ENCODE assay signal across 9 cellular contexts in the genomic region with DNA sequence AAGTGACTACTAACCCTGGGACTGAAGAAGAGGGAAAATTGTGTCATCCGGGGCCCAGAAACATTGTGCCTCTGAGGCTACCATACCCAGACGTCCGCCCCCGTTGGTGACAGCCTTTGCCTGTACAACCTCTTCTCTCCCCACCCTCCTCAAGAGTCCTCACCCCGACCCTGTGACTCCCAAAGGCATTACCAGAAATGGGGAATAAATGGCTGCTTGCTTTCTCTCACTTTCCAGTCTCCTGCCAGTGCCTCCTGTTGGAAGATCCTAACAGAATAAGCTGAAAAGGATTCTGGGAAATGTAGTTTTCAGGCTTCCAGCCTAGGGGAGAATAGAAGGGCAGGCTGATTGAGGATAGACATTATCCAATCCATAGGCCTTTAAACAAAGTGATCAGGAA. TPM values are rescaled to one million over a fixed set of nuclear protein-coding genes. Genes with fewer than 3 reads are reported as not detected.
A peak's percentile ranks its signal among the peaks of the same experiment; 100 is the strongest.
DNase-seq lines count a peak whose midpoint lies in the region; ATAC-seq and TF ChIP-seq lines count a peak whose summit lies in the region.
"Had no signal": no experiment of that assay in that cellular context is flagged by ENCODE, and none has a peak within 500 bp of the region (broad histone marks: within the 10 kb centered on the region; RNA-seq: fewer than 3 reads in every experiment).

No MANE protein-coding gene starts in this region.

- ATAC-seq in GM21528 (IDR thresholded peaks at IDR 0.05; ENCODE audit: low FRiP score, unreplicated experiment) (no peak), HG02623 (IDR thresholded peaks at IDR 0.05; ENCODE audit: unreplicated experiment) (no peak), HG03135 (IDR thresholded peaks at IDR 0.05; ENCODE audit: unreplicated experiment) (no peak)
- ATAC-seq: stimulated activated effector memory CD8-positive, alpha-beta T cell treated with anti-CD3 and anti-CD28 coated beads, Interleukin-12 subunit alpha, Interleukin-12 subunit beta, amount 100 ng/mL, for 72 hours had no signal

- H3K4me3 ChIP-seq in fibroblast of mammary gland (ENCODE audit: control insufficient read depth, low read depth, low read length), result no peak overlapping the region

- peak; percentile 22 for DNase-seq in H4 (ENCODE audit: low spot score)
- peak; percentile 25 for DNase-seq in NCI-H82 treated with DMSO at 0.1 percent for 48 hours (lab: John Stamatoyannopoulos, UW; ENCODE audit: unreplicated experiment)
- peak; percentile 26 for DNase-seq in fibroblast of mammary gland (ENCODE audit: low read depth)
- DNase-seq in putamen (ENCODE audit: low spot score), result peak; percentile 42
- DNase-seq: cortex of kidney had no signal

- peak; percentile 11 for TF ChIP-seq CTCF in fibroblast of mammary gland (conservative IDR thresholded peaks at IDR 0.05; ENCODE audit: control insufficient read depth, insufficient read depth, low read depth, low read length)

RNA-seq across cellular contexts. Expression of a gene that starts 30.8 kb away (rescaled TPM):
- 41.9 and 49.7 TPM in 2 replicates for total RNA-seq in H4 (2014; rRNA removed; shearing (Covaris generic))
